ENCODE assay signal across 8 cellular contexts in genomic region chr18:72700961-72701710, GRCh38.
DNase-seq lines count a peak whose midpoint lies in the region; ATAC-seq, FAIRE-seq and TF ChIP-seq lines count a peak whose summit lies in the region.

No MANE protein-coding gene starts in this region.

- FAIRE-seq in keratinocyte (lab: Jason Lieb, UNC) = peak; percentile 67

- H3F3A ChIP-seq in SK-N-SH (replicated peaks; ENCODE audit: insufficient read depth) = no peaks in the 10 kb centered on the region

- TF ChIP-seq RAD21 in SK-N-SH (IDR thresholded peaks at IDR 0.05; ENCODE audit: low read length) = peak; percentile 64

- no peaks in the 10 kb centered on the region for H3K79me2 ChIP-seq in SK-N-SH (ENCODE audit: insufficient read depth)
- no peaks in the 10 kb centered on the region for H3K79me2 ChIP-seq in keratinocyte (ENCODE audit: control insufficient read depth, insufficient read depth, low read length)

- H3K9me1 ChIP-seq in keratinocyte (ENCODE audit: control insufficient read depth, extremely low read depth, insufficient read depth, low read length) = no peaks in the 10 kb centered on the region

- POLR2A ChIA-PET in SK-N-SH (lab: Yijun Ruan, JAX) = no interaction called here

- H3K4me3 ChIP-seq in SK-N-SH (ENCODE audit: low read depth in 2 of 2, low read length in 1 of 2) (no peak overlapping the region; a peak in 1 of 4 replicates), keratinocyte (ENCODE audit: control insufficient read depth in 2 of 3, extremely low read depth in 1 of 3, insufficient read depth in 2 of 3, low read depth in 1 of 3, low read length in 3 of 3) (no peak overlapping the region)

- H3K4me2 ChIP-seq in SK-N-SH (no peak overlapping the region), keratinocyte (ENCODE audit: control insufficient read depth, extremely low read depth, insufficient read depth, low read depth, low read length) (no peak overlapping the region)

- H3K9me2 ChIP-seq in SK-N-SH = no peaks in the 10 kb centered on the region

- H3K27me3 ChIP-seq in SK-N-SH (ENCODE audit: insufficient read depth) = no peaks in the 10 kb centered on the region
- no peaks in the 10 kb centered on the region for H3K27me3 ChIP-seq in keratinocyte (ENCODE audit: control insufficient read depth, extremely low read depth, insufficient read depth, low read length)

- H3K27ac Mint-ChIP-seq in activated naive CD4-positive, alpha-beta T cell treated with anti-CD3 and anti-CD28 coated beads, Interleukin-2, amount 50 U/mL, for 72 hours = no peak overlapping the region

- H3K4me1 ChIP-seq in SK-N-SH (ENCODE audit: control insufficient read depth in 1 of 2, insufficient read depth in 2 of 2, low read depth in 1 of 2, low read length in 1 of 2) (no peaks in the 10 kb centered on the region), keratinocyte (ENCODE audit: control insufficient read depth, extremely low read depth, insufficient read depth, low read length) (no peaks in the 10 kb centered on the region)

- H3K36me3 ChIP-seq in SK-N-SH (replicated peaks in 1 of 2; ENCODE audit: control insufficient read depth in 1 of 2, insufficient read depth in 2 of 2, low read length in 1 of 2) = no peaks in the 10 kb centered on the region
- no peaks in the 10 kb centered on the region for H3K36me3 ChIP-seq in keratinocyte (ENCODE audit: control insufficient read depth in 2 of 2, extremely low read depth in 1 of 2, insufficient read depth in 2 of 2, low read length in 2 of 2)

- H3K27ac ChIP-seq in C4-2B = 0 out of 2 replicates have a peak overlapping the region, but pooled peaks have one; percentile 44
- no peak overlapping the region for H3K27ac ChIP-seq in SK-N-SH (ENCODE audit: low read depth in 2 of 2, low read length in 1 of 2)
- no peak overlapping the region for H3K27ac ChIP-seq in keratinocyte (ENCODE audit: control insufficient read depth, insufficient read depth, low read length)

- no peaks in the 10 kb centered on the region for H3K9me3 ChIP-seq in SK-N-SH
- no peaks in the 10 kb centered on the region for H3K9me3 ChIP-seq in keratinocyte (ENCODE audit: control insufficient read depth, low read depth, low read length)

- H3K36me3 Mint-ChIP-seq in activated naive CD4-positive, alpha-beta T cell treated with anti-CD3 and anti-CD28 coated beads, Interleukin-2, amount 50 U/mL, for 72 hours = no peaks in the 10 kb centered on the region

- dilution Hi-C loops in keratinocyte (cut with MboI; ENCODE audit: extremely low pct_ligation_motif_present, low sequenced_read_pairs) = no loop called here

- no peak for TF ChIP-seq EP300 in SK-N-SH (IDR thresholded peaks at IDR 0.05; ENCODE audit: borderline replicate concordance in 1 of 2, low read depth in 1 of 2, low read length in 1 of 2)

- H3K9ac ChIP-seq in SK-N-SH (no peak overlapping the region), keratinocyte (ENCODE audit: control insufficient read depth, extremely low read depth, insufficient read depth, low read length) (no peak overlapping the region)

- H3K9me3 Mint-ChIP-seq in activated naive CD4-positive, alpha-beta T cell treated with anti-CD3 and anti-CD28 coated beads, Interleukin-2, amount 50 U/mL, for 72 hours = peaks cover 0 to 4% of the 10 kb centered on the region in 2 donors

- no peak for TF ChIP-seq POLR2A in GM18505 (IDR thresholded peaks at IDR 0.05; ENCODE audit: borderline replicate concordance, extremely low read depth, insufficient read depth, insufficient read length)

- peak; percentile 76 for TF ChIP-seq CTCF in C4-2B (conservative IDR thresholded peaks at IDR 0.05)
- peak; percentile 61 for TF ChIP-seq CTCF in SK-N-SH (IDR thresholded peaks at IDR 0.05)
- peak in 2 of 3 experiments; percentile 34 to 38 for TF ChIP-seq CTCF in keratinocyte (optimal IDR thresholded peaks at IDR 0.05 in 1 of 3, IDR thresholded peaks at IDR 0.05 in 1 of 3, conservative IDR thresholded peaks at IDR 0.05 in 1 of 3; ENCODE audit: extremely low read depth in 1 of 3, insufficient read depth in 2 of 3, low read length in 3 of 3)

- 0 out of 2 replicates have a peak overlapping the region, but pooled peaks have one; percentile 13 for H2AFZ ChIP-seq in SK-N-SH (ENCODE audit: low read depth)
- H2AFZ ChIP-seq in keratinocyte (ENCODE audit: control insufficient read depth, low read length) = no peak overlapping the region

- H4K20me1 ChIP-seq in SK-N-SH (ENCODE audit: insufficient read depth) (no peaks in the 10 kb centered on the region), keratinocyte (ENCODE audit: control insufficient read depth, extremely low read depth, insufficient read depth, low read length) (no peaks in the 10 kb centered on the region)

- intact Hi-C loops in Right ventricle myocardium inferior (cut with DNase I) = no loop called here

- peak; percentile 5 for DNase-seq in HuH-7 (ENCODE audit: low spot score)
- DNase-seq in SK-N-SH = peak; percentile 20
- DNase-seq in keratinocyte (ENCODE audit: low read depth, low spot score) = no peak
- DNase-seq in Right ventricle myocardium inferior (ENCODE audit: missing footprints) = no peak
- DNase-seq in activated naive CD4-positive, alpha-beta T cell treated with anti-CD3 and anti-CD28 coated beads, Interleukin-2, amount 50 U/mL, for 72 hours (ENCODE audit: low spot score in 2 of 2) = no peak

- ATAC-seq in HG03135 (IDR thresholded peaks at IDR 0.05; ENCODE audit: unreplicated experiment) (no peak), GM18505 (IDR thresholded peaks at IDR 0.05; ENCODE audit: unreplicated experiment) (no peak), Right ventricle myocardium inferior (no peak)
- ATAC-seq in activated naive CD4-positive, alpha-beta T cell treated with anti-CD3 and anti-CD28 coated beads, Interleukin-2, amount 50 U/mL, for 72 hours = no peak

- 0% methylated on average over 1 of the region's 1 CpG for WGBS in SK-N-SH (ENCODE audit: low lambda C conversion rate)

- CTCF ChIA-PET in SK-N-SH (lab: Yijun Ruan, JAX) = interaction anchor here (0.6 to 2.1 kb wide), 14 partner anchors 8 to 1143 kb away, joined by 3 to 7 read pairs (median 3); no protein-coding TSS in a partner anchor

TF ChIP-seq in SK-N-SH, 30 proteins besides CTCF, POLR2A, EP300 and RAD21 (continues in another document):
- TF ChIP-seq PBX3 (IDR thresholded peaks at IDR 0.05) (no peak), SIN3A (IDR thresholded peaks at IDR 0.05; ENCODE audit: borderline replicate concordance, low read depth, low read length) (no peak), ZBTB33 (IDR thresholded peaks at IDR 0.05; ENCODE audit: borderline replicate concordance, low read depth) (no peak), JUND (IDR thresholded peaks at IDR 0.05) (no peak), YY1 (IDR thresholded peaks at IDR 0.05; ENCODE audit: low read depth) (no peak), FOXJ3 (CRISPR knock-in tag; IDR thresholded peaks at IDR 0.05) (no peak), MAX (IDR thresholded peaks at IDR 0.05; ENCODE audit: low read depth) (no peak), NRF1 (IDR thresholded peaks at IDR 0.05; ENCODE audit: low read depth, low read length) (no peak), IRF3 (IDR thresholded peaks at IDR 0.05; ENCODE audit: low read depth, low read length) (no peak)

Comparison
In these comparisons a context has a peak if more than half of its experiments do, and no peak if none do; other contexts are left out.
1. DNase-seq: peak in HuH-7 (single experiment) and SK-N-SH (single experiment); none in keratinocyte (single experiment), Right ventricle myocardium inferior (single experiment) and activated naive CD4-positive, alpha-beta T cell treated with anti-CD3 and anti-CD28 coated beads, Interleukin-2, amount 50 U/mL, for 72 hours (0 of 2).
2. Peak in every context shown above with its lines, with median percentiles within 50 percentile points of each other: CTCF ChIP-seq.